Comparison of ENCODE assay signal across 1 cellular context in genomic region chrX:1453951-1454785, GRCh38.
A peak's percentile ranks its signal among the peaks of the same experiment; 100 is the strongest.
TF ChIP-seq lines count a peak whose summit lies in the region.

No MANE protein-coding gene starts in this region.

TF ChIP-seq in HEK293, 187 proteins besides CTCF, POLR2A, EP300 and RAD21 (continued from another document):
- no peak for TF ChIP-seq SCRT2 (tag by site-specific recombination; IDR thresholded peaks at IDR 0.05)
- TF ChIP-seq, protein P1, sequence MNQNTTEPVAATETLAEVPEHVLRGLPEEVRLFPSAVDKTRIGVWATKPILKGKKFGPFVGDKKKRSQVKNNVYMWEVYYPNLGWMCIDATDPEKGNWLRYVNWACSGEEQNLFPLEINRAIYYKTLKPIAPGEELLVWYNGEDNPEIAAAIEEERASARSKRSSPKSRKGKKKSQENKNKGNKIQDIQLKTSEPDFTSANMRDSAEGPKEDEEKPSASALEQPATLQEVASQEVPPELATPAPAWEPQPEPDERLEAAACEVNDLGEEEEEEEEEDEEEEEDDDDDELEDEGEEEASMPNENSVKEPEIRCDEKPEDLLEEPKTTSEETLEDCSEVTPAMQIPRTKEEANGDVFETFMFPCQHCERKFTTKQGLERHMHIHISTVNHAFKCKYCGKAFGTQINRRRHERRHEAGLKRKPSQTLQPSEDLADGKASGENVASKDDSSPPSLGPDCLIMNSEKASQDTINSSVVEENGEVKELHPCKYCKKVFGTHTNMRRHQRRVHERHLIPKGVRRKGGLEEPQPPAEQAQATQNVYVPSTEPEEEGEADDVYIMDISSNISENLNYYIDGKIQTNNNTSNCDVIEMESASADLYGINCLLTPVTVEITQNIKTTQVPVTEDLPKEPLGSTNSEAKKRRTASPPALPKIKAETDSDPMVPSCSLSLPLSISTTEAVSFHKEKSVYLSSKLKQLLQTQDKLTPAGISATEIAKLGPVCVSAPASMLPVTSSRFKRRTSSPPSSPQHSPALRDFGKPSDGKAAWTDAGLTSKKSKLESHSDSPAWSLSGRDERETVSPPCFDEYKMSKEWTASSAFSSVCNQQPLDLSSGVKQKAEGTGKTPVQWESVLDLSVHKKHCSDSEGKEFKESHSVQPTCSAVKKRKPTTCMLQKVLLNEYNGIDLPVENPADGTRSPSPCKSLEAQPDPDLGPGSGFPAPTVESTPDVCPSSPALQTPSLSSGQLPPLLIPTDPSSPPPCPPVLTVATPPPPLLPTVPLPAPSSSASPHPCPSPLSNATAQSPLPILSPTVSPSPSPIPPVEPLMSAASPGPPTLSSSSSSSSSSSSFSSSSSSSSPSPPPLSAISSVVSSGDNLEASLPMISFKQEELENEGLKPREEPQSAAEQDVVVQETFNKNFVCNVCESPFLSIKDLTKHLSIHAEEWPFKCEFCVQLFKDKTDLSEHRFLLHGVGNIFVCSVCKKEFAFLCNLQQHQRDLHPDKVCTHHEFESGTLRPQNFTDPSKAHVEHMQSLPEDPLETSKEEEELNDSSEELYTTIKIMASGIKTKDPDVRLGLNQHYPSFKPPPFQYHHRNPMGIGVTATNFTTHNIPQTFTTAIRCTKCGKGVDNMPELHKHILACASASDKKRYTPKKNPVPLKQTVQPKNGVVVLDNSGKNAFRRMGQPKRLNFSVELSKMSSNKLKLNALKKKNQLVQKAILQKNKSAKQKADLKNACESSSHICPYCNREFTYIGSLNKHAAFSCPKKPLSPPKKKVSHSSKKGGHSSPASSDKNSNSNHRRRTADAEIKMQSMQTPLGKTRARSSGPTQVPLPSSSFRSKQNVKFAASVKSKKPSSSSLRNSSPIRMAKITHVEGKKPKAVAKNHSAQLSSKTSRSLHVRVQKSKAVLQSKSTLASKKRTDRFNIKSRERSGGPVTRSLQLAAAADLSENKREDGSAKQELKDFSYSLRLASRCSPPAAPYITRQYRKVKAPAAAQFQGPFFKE (tag by site-specific recombination; IDR thresholded peaks at IDR 0.05; ENCODE audit: borderline replicate concordance): no peak
- TF ChIP-seq GLIS2 (tag by site-specific recombination; IDR thresholded peaks at IDR 0.05): peak; percentile 80
- TF ChIP-seq FEZF1 (tag by site-specific recombination; IDR thresholded peaks at IDR 0.05): no peak
- TF ChIP-seq HOXD13 (CRISPR knock-in tag; IDR thresholded peaks at IDR 0.05; ENCODE audit: borderline replicate concordance): no peak
- TF ChIP-seq ZFP37 (tag by site-specific recombination; IDR thresholded peaks at IDR 0.05): no peak
- no peak for TF ChIP-seq YY1 (tag by site-specific recombination; IDR thresholded peaks at IDR 0.05)
- no peak for TF ChIP-seq ZNF341 (tag by site-specific recombination; IDR thresholded peaks at IDR 0.05; ENCODE audit: low read depth)
- no peak for TF ChIP-seq ZNF324 (tag by site-specific recombination; IDR thresholded peaks at IDR 0.05)
- TF ChIP-seq ZNF707 (tag by site-specific recombination; IDR thresholded peaks at IDR 0.05): no peak
- TF ChIP-seq ZNF266 (tag by site-specific recombination; IDR thresholded peaks at IDR 0.05; ENCODE audit: low read depth): no peak
- no peak for TF ChIP-seq ZNF776 (tag by site-specific recombination; IDR thresholded peaks at IDR 0.05; ENCODE audit: borderline replicate concordance)
- no peak for TF ChIP-seq ZSCAN4 (tag by site-specific recombination; IDR thresholded peaks at IDR 0.05)
- TF ChIP-seq, protein P2, sequence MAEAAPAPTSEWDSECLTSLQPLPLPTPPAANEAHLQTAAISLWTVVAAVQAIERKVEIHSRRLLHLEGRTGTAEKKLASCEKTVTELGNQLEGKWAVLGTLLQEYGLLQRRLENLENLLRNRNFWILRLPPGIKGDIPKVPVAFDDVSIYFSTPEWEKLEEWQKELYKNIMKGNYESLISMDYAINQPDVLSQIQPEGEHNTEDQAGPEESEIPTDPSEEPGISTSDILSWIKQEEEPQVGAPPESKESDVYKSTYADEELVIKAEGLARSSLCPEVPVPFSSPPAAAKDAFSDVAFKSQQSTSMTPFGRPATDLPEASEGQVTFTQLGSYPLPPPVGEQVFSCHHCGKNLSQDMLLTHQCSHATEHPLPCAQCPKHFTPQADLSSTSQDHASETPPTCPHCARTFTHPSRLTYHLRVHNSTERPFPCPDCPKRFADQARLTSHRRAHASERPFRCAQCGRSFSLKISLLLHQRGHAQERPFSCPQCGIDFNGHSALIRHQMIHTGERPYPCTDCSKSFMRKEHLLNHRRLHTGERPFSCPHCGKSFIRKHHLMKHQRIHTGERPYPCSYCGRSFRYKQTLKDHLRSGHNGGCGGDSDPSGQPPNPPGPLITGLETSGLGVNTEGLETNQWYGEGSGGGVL (tag by site-specific recombination; IDR thresholded peaks at IDR 0.05): peak; percentile 63; the same call in 1 of the 2 replicates
- TF ChIP-seq ZNF555 (tag by site-specific recombination; conservative IDR thresholded peaks at IDR 0.05): no peak
- TF ChIP-seq ZNF785 (tag by site-specific recombination; IDR thresholded peaks at IDR 0.05): no peak
- no peak for TF ChIP-seq ZNF768 (tag by site-specific recombination; IDR thresholded peaks at IDR 0.05)
- TF ChIP-seq ZNF146 (tag by site-specific recombination; IDR thresholded peaks at IDR 0.05): no peak
